ENCODE assay signal across 1 cellular context in genomic region chr11:64237484-64237951, GRCh38.
TF ChIP-seq lines count a peak whose summit lies in the region.

No MANE protein-coding gene starts in this region.

TF ChIP-seq in liver, 16 proteins besides CTCF, POLR2A, EP300 and RAD21 (continued from another document):
- TF ChIP-seq JUND (IDR thresholded peaks at IDR 0.05) (peak in 1 of 2 donors; percentile 26), ATF3 (IDR thresholded peaks at IDR 0.05) (no peak), TAF1 (conservative IDR thresholded peaks at IDR 0.05) (peak; percentile 67), HNF4A (conservative IDR thresholded peaks at IDR 0.05) (peak; percentile 58 to 61), HNF4G (IDR thresholded peaks at IDR 0.05) (no peak), GABPA (IDR thresholded peaks at IDR 0.05 in 1 of 2, conservative IDR thresholded peaks at IDR 0.05 in 1 of 2) (peak in 1 of 2 donors; percentile 85), SP1 (IDR thresholded peaks at IDR 0.05) (peak; percentile 89), RXRA (IDR thresholded peaks at IDR 0.05) (peak; percentile 53 to 76)
